1 cellular context compared by ENCODE assay signal in the genomic region with DNA sequence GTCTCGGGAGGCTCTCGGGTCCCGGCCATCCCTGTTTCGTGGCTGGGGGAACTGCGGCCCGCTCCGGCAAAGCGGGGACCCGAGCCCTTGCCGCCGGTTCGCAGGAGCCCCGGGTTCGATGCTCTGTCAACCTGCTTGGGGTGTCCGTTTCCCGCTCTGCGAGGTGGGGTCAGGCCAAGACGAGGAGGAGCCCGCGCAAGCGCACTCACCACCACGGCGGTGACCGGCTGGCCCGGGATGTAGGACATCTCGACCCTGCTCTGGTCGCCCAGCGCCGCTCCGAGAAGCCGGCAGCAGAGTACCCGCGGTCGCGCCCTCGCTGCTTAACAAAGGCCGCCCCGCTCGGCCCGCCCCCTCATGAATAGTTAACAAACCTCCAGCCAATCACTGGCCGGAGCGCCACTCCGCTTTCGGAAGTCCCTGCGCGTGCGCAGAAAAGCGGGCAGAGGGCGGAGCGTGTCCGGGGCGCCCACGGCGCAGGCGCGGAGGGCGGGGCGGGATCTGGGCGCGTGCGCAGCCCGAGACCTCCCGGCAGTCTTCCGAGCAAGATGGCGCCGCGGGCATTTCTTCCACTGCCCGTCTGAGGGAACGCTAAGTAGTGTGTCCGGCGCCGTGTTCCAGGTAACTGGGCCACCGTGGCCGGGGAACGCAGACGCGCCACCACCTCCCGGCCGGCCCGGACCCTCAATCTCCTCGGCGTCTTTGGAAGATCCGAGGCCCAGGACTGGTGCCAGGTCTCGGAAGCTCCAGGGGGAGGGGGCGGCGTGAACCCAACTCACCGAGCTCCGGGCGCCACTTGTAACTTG.
TF ChIP-seq lines count a peak whose summit lies in the region.

A gene (plus strand): TSS at position 534 of the 806 bp plus-strand sequence. CDS start 335 bp downstream, outside the sequence.
A gene with protein sequence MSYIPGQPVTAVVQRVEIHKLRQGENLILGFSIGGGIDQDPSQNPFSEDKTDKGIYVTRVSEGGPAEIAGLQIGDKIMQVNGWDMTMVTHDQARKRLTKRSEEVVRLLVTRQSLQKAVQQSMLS (minus strand): TSS at position 300 of the 806 bp plus-strand sequence. CDS start 52 bp downstream, at position 248.

TF ChIP-seq in GM12878, 131 proteins besides CTCF, POLR2A, EP300 and RAD21 (continued from another document):
- no peak for TF ChIP-seq GABPA (IDR thresholded peaks at IDR 0.05; ENCODE audit: low read depth)
- TF ChIP-seq BCL11A (IDR thresholded peaks at IDR 0.05; ENCODE audit: low read depth, low read length) = no peak
- TF ChIP-seq, protein P1, sequence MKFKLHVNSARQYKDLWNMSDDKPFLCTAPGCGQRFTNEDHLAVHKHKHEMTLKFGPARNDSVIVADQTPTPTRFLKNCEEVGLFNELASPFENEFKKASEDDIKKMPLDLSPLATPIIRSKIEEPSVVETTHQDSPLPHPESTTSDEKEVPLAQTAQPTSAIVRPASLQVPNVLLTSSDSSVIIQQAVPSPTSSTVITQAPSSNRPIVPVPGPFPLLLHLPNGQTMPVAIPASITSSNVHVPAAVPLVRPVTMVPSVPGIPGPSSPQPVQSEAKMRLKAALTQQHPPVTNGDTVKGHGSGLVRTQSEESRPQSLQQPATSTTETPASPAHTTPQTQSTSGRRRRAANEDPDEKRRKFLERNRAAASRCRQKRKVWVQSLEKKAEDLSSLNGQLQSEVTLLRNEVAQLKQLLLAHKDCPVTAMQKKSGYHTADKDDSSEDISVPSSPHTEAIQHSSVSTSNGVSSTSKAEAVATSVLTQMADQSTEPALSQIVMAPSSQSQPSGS (IDR thresholded peaks at IDR 0.05; ENCODE audit: low read length) = no peak
- TF ChIP-seq, protein P2, sequence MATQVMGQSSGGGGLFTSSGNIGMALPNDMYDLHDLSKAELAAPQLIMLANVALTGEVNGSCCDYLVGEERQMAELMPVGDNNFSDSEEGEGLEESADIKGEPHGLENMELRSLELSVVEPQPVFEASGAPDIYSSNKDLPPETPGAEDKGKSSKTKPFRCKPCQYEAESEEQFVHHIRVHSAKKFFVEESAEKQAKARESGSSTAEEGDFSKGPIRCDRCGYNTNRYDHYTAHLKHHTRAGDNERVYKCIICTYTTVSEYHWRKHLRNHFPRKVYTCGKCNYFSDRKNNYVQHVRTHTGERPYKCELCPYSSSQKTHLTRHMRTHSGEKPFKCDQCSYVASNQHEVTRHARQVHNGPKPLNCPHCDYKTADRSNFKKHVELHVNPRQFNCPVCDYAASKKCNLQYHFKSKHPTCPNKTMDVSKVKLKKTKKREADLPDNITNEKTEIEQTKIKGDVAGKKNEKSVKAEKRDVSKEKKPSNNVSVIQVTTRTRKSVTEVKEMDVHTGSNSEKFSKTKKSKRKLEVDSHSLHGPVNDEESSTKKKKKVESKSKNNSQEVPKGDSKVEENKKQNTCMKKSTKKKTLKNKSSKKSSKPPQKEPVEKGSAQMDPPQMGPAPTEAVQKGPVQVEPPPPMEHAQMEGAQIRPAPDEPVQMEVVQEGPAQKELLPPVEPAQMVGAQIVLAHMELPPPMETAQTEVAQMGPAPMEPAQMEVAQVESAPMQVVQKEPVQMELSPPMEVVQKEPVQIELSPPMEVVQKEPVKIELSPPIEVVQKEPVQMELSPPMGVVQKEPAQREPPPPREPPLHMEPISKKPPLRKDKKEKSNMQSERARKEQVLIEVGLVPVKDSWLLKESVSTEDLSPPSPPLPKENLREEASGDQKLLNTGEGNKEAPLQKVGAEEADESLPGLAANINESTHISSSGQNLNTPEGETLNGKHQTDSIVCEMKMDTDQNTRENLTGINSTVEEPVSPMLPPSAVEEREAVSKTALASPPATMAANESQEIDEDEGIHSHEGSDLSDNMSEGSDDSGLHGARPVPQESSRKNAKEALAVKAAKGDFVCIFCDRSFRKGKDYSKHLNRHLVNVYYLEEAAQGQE (IDR thresholded peaks at IDR 0.05; ENCODE audit: low read depth, low read length) = no peak
- no peak for TF ChIP-seq ASH2L (IDR thresholded peaks at IDR 0.05; ENCODE audit: borderline replicate concordance, low read depth)
- peak; percentile 90 for TF ChIP-seq POLR2AphosphoS2 (IDR thresholded peaks at IDR 0.05; ENCODE audit: low read depth, low read length)
- TF ChIP-seq HDGF (IDR thresholded peaks at IDR 0.05) = 0 out of 2 replicates have a peak, but pooled peaks have one; percentile 39
- TF ChIP-seq, protein P3, sequence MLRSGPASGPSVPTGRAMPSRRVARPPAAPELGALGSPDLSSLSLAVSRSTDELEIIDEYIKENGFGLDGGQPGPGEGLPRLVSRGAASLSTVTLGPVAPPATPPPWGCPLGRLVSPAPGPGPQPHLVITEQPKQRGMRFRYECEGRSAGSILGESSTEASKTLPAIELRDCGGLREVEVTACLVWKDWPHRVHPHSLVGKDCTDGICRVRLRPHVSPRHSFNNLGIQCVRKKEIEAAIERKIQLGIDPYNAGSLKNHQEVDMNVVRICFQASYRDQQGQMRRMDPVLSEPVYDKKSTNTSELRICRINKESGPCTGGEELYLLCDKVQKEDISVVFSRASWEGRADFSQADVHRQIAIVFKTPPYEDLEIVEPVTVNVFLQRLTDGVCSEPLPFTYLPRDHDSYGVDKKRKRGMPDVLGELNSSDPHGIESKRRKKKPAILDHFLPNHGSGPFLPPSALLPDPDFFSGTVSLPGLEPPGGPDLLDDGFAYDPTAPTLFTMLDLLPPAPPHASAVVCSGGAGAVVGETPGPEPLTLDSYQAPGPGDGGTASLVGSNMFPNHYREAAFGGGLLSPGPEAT (IDR thresholded peaks at IDR 0.05; ENCODE audit: low read depth) = peak; percentile 85
- TF ChIP-seq HDAC6 (IDR thresholded peaks at IDR 0.05; ENCODE audit: unreplicated experiment) = peak; percentile 27
- TF ChIP-seq ZNF207 (IDR thresholded peaks at IDR 0.05; ENCODE audit: borderline replicate concordance) = no peak
- TF ChIP-seq RBBP5 (conservative IDR thresholded peaks at IDR 0.05) = no peak
- no peak for TF ChIP-seq ZSCAN29 (IDR thresholded peaks at IDR 0.05)
- TF ChIP-seq ZBED1 (IDR thresholded peaks at IDR 0.05; ENCODE audit: borderline replicate concordance) = no peak
- TF ChIP-seq TCF3 (IDR thresholded peaks at IDR 0.05; ENCODE audit: borderline replicate concordance, insufficient read depth, low read depth, low read length) = no peak
- TF ChIP-seq, protein P4, sequence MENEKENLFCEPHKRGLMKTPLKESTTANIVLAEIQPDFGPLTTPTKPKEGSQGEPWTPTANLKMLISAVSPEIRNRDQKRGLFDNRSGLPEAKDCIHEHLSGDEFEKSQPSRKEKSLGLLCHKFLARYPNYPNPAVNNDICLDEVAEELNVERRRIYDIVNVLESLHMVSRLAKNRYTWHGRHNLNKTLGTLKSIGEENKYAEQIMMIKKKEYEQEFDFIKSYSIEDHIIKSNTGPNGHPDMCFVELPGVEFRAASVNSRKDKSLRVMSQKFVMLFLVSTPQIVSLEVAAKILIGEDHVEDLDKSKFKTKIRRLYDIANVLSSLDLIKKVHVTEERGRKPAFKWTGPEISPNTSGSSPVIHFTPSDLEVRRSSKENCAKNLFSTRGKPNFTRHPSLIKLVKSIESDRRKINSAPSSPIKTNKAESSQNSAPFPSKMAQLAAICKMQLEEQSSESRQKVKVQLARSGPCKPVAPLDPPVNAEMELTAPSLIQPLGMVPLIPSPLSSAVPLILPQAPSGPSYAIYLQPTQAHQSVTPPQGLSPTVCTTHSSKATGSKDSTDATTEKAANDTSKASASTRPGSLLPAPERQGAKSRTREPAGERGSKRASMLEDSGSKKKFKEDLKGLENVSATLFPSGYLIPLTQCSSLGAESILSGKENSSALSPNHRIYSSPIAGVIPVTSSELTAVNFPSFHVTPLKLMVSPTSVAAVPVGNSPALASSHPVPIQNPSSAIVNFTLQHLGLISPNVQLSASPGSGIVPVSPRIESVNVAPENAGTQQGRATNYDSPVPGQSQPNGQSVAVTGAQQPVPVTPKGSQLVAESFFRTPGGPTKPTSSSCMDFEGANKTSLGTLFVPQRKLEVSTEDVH (IDR thresholded peaks at IDR 0.05; ENCODE audit: low read depth, partially characterized antibody) = no peak
- TF ChIP-seq ZZZ3 (IDR thresholded peaks at IDR 0.05; ENCODE audit: control insufficient read depth, insufficient read length, low read depth) = no peak
- no peak for TF ChIP-seq SUPT20H (IDR thresholded peaks at IDR 0.05; ENCODE audit: borderline replicate concordance, control insufficient read depth, low read depth, low read length)
- TF ChIP-seq, protein P5, sequence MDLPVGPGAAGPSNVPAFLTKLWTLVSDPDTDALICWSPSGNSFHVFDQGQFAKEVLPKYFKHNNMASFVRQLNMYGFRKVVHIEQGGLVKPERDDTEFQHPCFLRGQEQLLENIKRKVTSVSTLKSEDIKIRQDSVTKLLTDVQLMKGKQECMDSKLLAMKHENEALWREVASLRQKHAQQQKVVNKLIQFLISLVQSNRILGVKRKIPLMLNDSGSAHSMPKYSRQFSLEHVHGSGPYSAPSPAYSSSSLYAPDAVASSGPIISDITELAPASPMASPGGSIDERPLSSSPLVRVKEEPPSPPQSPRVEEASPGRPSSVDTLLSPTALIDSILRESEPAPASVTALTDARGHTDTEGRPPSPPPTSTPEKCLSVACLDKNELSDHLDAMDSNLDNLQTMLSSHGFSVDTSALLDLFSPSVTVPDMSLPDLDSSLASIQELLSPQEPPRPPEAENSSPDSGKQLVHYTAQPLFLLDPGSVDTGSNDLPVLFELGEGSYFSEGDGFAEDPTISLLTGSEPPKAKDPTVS (IDR thresholded peaks at IDR 0.05; ENCODE audit: low read depth, low read length) = no peak
- peak; percentile 56 for TF ChIP-seq HCFC1 (IDR thresholded peaks at IDR 0.05; ENCODE audit: low read length)
- TF ChIP-seq NR2F1 (conservative IDR thresholded peaks at IDR 0.05) = no peak; the same call in 1 of the 2 replicates
- no peak for TF ChIP-seq KAT2A (conservative IDR thresholded peaks at IDR 0.05; ENCODE audit: control insufficient read depth, low read depth, low read length)
- TF ChIP-seq MYC (IDR thresholded peaks at IDR 0.05; ENCODE audit: insufficient read depth, insufficient read length, insufficient replicate concordance, low read length, severe bottlenecking) = no peak
- no peak for TF ChIP-seq RCOR1 (conservative IDR thresholded peaks at IDR 0.05; ENCODE audit: low read depth, low read length)
TF ChIP-seq in GM12878: peak in this region for 33.
